Comparison of ENCODE assay signal across 7 cellular contexts in genomic region chr12:64186789-64187188, GRCh38. TPM values are rescaled to one million over a fixed set of nuclear protein-coding genes. Genes with fewer than 3 reads are reported as not detected.
DNase-seq lines count a peak whose midpoint lies in the region; ATAC-seq and TF ChIP-seq lines count a peak whose summit lies in the region.

No MANE protein-coding gene starts in this region.

- TF ChIP-seq CTCF in testis (IDR thresholded peaks at IDR 0.05), result no peak

- ATAC-seq in GM18873 (IDR thresholded peaks at IDR 0.05; ENCODE audit: low FRiP score, unreplicated experiment) (peak; percentile 99), HG02571 (IDR thresholded peaks at IDR 0.05; ENCODE audit: unreplicated experiment) (peak; percentile 87)

- H3K27ac ChIP-seq in testis, result no peak overlapping the region

- H3K4me3 Mint-ChIP-seq in activated CD4-positive, alpha-beta T cell treated with anti-CD3 and anti-CD28 coated beads, Interleukin-2, amount 10 ng/mL, durations not matched to agents 24 days and 14 days, result no peak overlapping the region

- H3K4me3 ChIP-seq in testis, result no peak overlapping the region

- WGBS in testis, 2 donors, result 91 to 92% methylated on average over 2 of the region's 2 CpGs

- no peaks in the 10 kb centered on the region for H3K27me3 ChIP-seq in testis

- H3K4me1 Mint-ChIP-seq in activated CD4-positive, alpha-beta T cell treated with anti-CD3 and anti-CD28 coated beads, Interleukin-2, amount 10 ng/mL, durations not matched to agents 24 days and 14 days, result no peaks in the 10 kb centered on the region

- H3K9me3 ChIP-seq in testis, result no peaks in the 10 kb centered on the region

- no peaks in the 10 kb centered on the region for H3K36me3 ChIP-seq in testis (ENCODE audit: low read depth, missing control alignments)

- H3K36me3 Mint-ChIP-seq in activated CD4-positive, alpha-beta T cell treated with anti-CD3 and anti-CD28 coated beads, Interleukin-2, amount 10 ng/mL, durations not matched to agents 24 days and 14 days (ENCODE audit: low read depth), result no peaks in the 10 kb centered on the region

- TF ChIP-seq POLR2A in testis (IDR thresholded peaks at IDR 0.05), result no peak

- H3K27me3 Mint-ChIP-seq in activated CD4-positive, alpha-beta T cell treated with anti-CD3 and anti-CD28 coated beads, Interleukin-2, amount 10 ng/mL, durations not matched to agents 24 days and 14 days, result no peaks in the 10 kb centered on the region

- DNase-seq in HT1080 (ENCODE audit: low read depth) (peak; percentile 51), kidney glomerular epithelial cell (lab: John Stamatoyannopoulos, UW) (peak; percentile 7), testis (no peak), pons (ENCODE audit: low spot score) (no peak)
- DNase-seq in activated CD4-positive, alpha-beta T cell treated with anti-CD3 and anti-CD28 coated beads, Interleukin-2, amount 10 ng/mL, durations not matched to agents 24 days and 14 days, result no peak

- no peak overlapping the region for H3K27ac Mint-ChIP-seq in activated CD4-positive, alpha-beta T cell treated with anti-CD3 and anti-CD28 coated beads, Interleukin-2, amount 10 ng/mL, durations not matched to agents 24 days and 14 days

- intact Hi-C loops in testis (cut with DNase I; ENCODE audit: low total_unique reads), result loop anchor here (10.0 kb wide), 1 partner anchor 342 kb away; the partner anchor contains the start of gene SRGAP1
- intact Hi-C loops in activated CD4-positive, alpha-beta T cell treated with anti-CD3 and anti-CD28 coated beads, Interleukin-2, amount 10 ng/mL, durations not matched to agents 24 days and 14 days (cut with micrococcal nuclease), result no loop called here

- H3K9me3 Mint-ChIP-seq in activated CD4-positive, alpha-beta T cell treated with anti-CD3 and anti-CD28 coated beads, Interleukin-2, amount 10 ng/mL, durations not matched to agents 24 days and 14 days, result no peaks in the 10 kb centered on the region

- no peaks in the 10 kb centered on the region for H3K4me1 ChIP-seq in testis

RNA-seq across cellular contexts. Expression of gene KICS2, which starts 35.3 kb away (rescaled TPM):
- total RNA-seq in HT1080 (2014; rRNA removed; shearing (Covaris generic)), result 7.1 and 10.7 TPM in 2 replicates
- polyA plus RNA-seq in HT1080 (2015; cell fraction: cytosol; rRNA removed), result 7.2 and 7.9 TPM in 2 replicates
- polyA plus RNA-seq in HT1080 (2015; cell fraction: nucleus; rRNA removed), result 6.9 and 7.5 TPM in 2 replicates
- 10 to 100 TPM; 20.5 to 27.9 TPM for total RNA-seq in testis
- 7.9 TPM for polyA plus RNA-seq in testis (ENCODE audit: insufficient read depth, low read depth, low replicate concordance)
- total RNA-seq in activated CD4-positive, alpha-beta T cell treated with anti-CD3 and anti-CD28 coated beads, Interleukin-2, amount 10 ng/mL, durations not matched to agents 24 days and 14 days, result 12.8 and 17.1 TPM in 2 replicates

Comparison
In these comparisons a context has a peak if more than half of its experiments do, and no peak if none do; other contexts are left out.
1. DNase-seq: peak in HT1080 (single experiment) and kidney glomerular epithelial cell (single experiment); none in testis (single experiment), pons (single experiment) and activated CD4-positive, alpha-beta T cell treated with anti-CD3 and anti-CD28 coated beads, Interleukin-2, amount 10 ng/mL, durations not matched to agents 24 days and 14 days (single experiment).